ENCODE assay signal across 1 cellular context in the genomic region with DNA sequence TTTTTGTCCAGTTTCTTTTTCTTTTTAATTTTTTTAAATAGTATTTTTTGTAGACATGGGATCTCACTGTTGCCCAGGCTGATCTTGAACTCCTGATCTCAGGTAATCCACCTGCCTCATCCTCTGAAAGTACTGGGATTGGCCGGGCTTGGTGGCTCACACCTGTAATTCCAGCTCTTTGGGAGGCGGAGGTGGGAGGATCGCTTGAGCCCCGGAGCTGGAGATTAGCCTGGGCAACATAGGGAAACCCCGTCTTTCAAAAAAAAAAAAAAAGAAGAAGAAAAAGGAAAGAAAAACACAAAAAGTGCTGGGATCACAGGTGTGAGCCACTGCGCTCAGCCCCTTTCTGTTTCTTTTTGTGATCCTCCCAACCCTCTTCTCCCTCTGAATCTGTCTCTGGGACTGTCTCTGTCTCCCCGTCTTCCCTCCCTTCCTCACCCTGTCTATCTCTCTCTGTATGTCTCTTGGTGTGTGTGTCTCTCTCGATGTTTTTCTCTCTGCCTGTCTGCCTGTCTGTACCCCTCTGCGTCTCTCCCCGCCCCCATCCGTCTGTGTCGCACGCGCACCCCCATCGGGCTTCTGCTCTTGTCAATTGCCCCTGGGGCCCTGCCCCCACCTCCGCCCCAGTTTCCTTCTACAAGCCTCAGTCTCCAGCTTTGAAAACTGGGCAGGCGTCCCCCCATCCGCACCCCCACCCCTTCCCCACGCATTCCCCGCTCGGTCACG.
TF ChIP-seq lines count a peak whose summit lies in the region.

No MANE protein-coding gene starts in this region.

TF ChIP-seq in HEK293, 187 proteins besides CTCF, POLR2A, EP300 and RAD21 (continued from another document):
- TF ChIP-seq, protein P1, sequence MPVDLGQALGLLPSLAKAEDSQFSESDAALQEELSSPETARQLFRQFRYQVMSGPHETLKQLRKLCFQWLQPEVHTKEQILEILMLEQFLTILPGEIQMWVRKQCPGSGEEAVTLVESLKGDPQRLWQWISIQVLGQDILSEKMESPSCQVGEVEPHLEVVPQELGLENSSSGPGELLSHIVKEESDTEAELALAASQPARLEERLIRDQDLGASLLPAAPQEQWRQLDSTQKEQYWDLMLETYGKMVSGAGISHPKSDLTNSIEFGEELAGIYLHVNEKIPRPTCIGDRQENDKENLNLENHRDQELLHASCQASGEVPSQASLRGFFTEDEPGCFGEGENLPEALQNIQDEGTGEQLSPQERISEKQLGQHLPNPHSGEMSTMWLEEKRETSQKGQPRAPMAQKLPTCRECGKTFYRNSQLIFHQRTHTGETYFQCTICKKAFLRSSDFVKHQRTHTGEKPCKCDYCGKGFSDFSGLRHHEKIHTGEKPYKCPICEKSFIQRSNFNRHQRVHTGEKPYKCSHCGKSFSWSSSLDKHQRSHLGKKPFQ (tag by site-specific recombination; IDR thresholded peaks at IDR 0.05), result peak; percentile 66; the same call in 1 of the 2 replicates
- 0 out of 2 replicates have a peak, but pooled peaks have one; percentile 6 for TF ChIP-seq ZNF2 (tag by site-specific recombination; IDR thresholded peaks at IDR 0.05)
- TF ChIP-seq, protein P2, sequence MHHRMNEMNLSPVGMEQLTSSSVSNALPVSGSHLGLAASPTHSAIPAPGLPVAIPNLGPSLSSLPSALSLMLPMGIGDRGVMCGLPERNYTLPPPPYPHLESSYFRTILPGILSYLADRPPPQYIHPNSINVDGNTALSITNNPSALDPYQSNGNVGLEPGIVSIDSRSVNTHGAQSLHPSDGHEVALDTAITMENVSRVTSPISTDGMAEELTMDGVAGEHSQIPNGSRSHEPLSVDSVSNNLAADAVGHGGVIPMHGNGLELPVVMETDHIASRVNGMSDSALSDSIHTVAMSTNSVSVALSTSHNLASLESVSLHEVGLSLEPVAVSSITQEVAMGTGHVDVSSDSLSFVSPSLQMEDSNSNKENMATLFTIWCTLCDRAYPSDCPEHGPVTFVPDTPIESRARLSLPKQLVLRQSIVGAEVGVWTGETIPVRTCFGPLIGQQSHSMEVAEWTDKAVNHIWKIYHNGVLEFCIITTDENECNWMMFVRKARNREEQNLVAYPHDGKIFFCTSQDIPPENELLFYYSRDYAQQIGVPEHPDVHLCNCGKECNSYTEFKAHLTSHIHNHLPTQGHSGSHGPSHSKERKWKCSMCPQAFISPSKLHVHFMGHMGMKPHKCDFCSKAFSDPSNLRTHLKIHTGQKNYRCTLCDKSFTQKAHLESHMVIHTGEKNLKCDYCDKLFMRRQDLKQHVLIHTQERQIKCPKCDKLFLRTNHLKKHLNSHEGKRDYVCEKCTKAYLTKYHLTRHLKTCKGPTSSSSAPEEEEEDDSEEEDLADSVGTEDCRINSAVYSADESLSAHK (tag by site-specific recombination; IDR thresholded peaks at IDR 0.05), result peak; percentile 33; the same call in 1 of the 2 replicates
- peak; percentile 69; the same call in 1 of the 2 replicates for TF ChIP-seq ZNF391 (tag by site-specific recombination; IDR thresholded peaks at IDR 0.05; ENCODE audit: borderline replicate concordance, low read depth)
- peak; percentile 75 for TF ChIP-seq ZBTB17 (tag by site-specific recombination; IDR thresholded peaks at IDR 0.05)
- TF ChIP-seq, protein P3, sequence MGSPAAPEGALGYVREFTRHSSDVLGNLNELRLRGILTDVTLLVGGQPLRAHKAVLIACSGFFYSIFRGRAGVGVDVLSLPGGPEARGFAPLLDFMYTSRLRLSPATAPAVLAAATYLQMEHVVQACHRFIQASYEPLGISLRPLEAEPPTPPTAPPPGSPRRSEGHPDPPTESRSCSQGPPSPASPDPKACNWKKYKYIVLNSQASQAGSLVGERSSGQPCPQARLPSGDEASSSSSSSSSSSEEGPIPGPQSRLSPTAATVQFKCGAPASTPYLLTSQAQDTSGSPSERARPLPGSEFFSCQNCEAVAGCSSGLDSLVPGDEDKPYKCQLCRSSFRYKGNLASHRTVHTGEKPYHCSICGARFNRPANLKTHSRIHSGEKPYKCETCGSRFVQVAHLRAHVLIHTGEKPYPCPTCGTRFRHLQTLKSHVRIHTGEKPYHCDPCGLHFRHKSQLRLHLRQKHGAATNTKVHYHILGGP (tag by site-specific recombination; IDR thresholded peaks at IDR 0.05), result 0 out of 2 replicates have a peak, but pooled peaks have one; percentile 18
- TF ChIP-seq KLF7 (tag by site-specific recombination; IDR thresholded peaks at IDR 0.05; ENCODE audit: borderline replicate concordance), result peak; percentile 80
- TF ChIP-seq, protein P4, sequence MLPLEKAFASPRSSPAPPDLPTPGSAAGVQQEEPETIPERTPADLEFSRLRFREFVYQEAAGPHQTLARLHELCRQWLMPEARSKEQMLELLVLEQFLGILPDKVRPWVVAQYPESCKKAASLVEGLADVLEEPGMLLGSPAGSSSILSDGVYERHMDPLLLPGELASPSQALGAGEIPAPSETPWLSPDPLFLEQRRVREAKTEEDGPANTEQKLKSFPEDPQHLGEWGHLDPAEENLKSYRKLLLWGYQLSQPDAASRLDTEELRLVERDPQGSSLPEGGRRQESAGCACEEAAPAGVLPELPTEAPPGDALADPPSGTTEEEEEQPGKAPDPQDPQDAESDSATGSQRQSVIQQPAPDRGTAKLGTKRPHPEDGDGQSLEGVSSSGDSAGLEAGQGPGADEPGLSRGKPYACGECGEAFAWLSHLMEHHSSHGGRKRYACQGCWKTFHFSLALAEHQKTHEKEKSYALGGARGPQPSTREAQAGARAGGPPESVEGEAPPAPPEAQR (tag by site-specific recombination; IDR thresholded peaks at IDR 0.05), result peak; percentile 29; the same call in 1 of the 2 replicates
- TF ChIP-seq ZNF274 (IDR thresholded peaks at IDR 0.05; ENCODE audit: low read length), result no peak
- TF ChIP-seq ZNF274 (tag by site-specific recombination; IDR thresholded peaks at IDR 0.05; ENCODE audit: borderline replicate concordance), result peak; percentile 51; the same call in 1 of the 2 replicates
- TF ChIP-seq ZNF777 (tag by site-specific recombination; IDR thresholded peaks at IDR 0.05; ENCODE audit: borderline replicate concordance), result peak; percentile 54; the same call in 1 of the 2 replicates
- TF ChIP-seq ZNF791 (tag by site-specific recombination; IDR thresholded peaks at IDR 0.05), result peak; percentile 82; the same call in 1 of the 2 replicates
- peak; percentile 66 for TF ChIP-seq ZNF843 (tag by site-specific recombination; IDR thresholded peaks at IDR 0.05)
- TF ChIP-seq, protein P5, sequence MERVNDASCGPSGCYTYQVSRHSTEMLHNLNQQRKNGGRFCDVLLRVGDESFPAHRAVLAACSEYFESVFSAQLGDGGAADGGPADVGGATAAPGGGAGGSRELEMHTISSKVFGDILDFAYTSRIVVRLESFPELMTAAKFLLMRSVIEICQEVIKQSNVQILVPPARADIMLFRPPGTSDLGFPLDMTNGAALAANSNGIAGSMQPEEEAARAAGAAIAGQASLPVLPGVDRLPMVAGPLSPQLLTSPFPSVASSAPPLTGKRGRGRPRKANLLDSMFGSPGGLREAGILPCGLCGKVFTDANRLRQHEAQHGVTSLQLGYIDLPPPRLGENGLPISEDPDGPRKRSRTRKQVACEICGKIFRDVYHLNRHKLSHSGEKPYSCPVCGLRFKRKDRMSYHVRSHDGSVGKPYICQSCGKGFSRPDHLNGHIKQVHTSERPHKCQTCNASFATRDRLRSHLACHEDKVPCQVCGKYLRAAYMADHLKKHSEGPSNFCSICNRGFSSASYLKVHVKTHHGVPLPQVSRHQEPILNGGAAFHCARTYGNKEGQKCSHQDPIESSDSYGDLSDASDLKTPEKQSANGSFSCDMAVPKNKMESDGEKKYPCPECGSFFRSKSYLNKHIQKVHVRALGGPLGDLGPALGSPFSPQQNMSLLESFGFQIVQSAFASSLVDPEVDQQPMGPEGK (tag by site-specific recombination; IDR thresholded peaks at IDR 0.05), result peak; percentile 95
- peak; percentile 60 for TF ChIP-seq GLIS2 (tag by site-specific recombination; IDR thresholded peaks at IDR 0.05)
- TF ChIP-seq ZBTB8A (tag by site-specific recombination; IDR thresholded peaks at IDR 0.05), result peak; percentile 24
- TF ChIP-seq, protein P6, sequence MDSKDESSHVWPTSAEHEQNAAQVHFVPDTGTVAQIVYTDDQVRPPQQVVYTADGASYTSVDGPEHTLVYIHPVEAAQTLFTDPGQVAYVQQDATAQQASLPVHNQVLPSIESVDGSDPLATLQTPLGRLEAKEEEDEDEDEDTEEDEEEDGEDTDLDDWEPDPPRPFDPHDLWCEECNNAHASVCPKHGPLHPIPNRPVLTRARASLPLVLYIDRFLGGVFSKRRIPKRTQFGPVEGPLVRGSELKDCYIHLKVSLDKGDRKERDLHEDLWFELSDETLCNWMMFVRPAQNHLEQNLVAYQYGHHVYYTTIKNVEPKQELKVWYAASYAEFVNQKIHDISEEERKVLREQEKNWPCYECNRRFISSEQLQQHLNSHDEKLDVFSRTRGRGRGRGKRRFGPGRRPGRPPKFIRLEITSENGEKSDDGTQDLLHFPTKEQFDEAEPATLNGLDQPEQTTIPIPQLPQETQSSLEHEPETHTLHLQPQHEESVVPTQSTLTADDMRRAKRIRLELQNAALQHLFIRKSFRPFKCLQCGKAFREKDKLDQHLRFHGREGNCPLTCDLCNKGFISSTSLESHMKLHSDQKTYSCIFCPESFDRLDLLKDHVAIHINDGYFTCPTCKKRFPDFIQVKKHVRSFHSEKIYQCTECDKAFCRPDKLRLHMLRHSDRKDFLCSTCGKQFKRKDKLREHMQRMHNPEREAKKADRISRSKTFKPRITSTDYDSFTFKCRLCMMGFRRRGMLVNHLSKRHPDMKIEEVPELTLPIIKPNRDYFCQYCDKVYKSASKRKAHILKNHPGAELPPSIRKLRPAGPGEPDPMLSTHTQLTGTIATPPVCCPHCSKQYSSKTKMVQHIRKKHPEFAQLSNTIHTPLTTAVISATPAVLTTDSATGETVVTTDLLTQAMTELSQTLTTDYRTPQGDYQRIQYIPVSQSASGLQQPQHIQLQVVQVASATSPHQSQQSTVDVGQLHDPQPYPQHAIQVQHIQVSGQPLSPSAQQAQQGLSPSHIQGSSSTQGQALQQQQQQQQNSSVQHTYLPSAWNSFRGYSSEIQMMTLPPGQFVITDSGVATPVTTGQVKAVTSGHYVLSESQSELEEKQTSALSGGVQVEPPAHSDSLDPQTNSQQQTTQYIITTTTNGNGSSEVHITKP (tag by site-specific recombination; IDR thresholded peaks at IDR 0.05), result peak; percentile 8
- TF ChIP-seq ZXDB (tag by site-specific recombination; IDR thresholded peaks at IDR 0.05), result peak; percentile 65; the same call in 1 of the 2 replicates
- TF ChIP-seq ZFP69B (tag by site-specific recombination; IDR thresholded peaks at IDR 0.05), result peak; percentile 42; the same call in 1 of the 2 replicates
